ENCODE assay signal across 8 cellular contexts in the genomic region with DNA sequence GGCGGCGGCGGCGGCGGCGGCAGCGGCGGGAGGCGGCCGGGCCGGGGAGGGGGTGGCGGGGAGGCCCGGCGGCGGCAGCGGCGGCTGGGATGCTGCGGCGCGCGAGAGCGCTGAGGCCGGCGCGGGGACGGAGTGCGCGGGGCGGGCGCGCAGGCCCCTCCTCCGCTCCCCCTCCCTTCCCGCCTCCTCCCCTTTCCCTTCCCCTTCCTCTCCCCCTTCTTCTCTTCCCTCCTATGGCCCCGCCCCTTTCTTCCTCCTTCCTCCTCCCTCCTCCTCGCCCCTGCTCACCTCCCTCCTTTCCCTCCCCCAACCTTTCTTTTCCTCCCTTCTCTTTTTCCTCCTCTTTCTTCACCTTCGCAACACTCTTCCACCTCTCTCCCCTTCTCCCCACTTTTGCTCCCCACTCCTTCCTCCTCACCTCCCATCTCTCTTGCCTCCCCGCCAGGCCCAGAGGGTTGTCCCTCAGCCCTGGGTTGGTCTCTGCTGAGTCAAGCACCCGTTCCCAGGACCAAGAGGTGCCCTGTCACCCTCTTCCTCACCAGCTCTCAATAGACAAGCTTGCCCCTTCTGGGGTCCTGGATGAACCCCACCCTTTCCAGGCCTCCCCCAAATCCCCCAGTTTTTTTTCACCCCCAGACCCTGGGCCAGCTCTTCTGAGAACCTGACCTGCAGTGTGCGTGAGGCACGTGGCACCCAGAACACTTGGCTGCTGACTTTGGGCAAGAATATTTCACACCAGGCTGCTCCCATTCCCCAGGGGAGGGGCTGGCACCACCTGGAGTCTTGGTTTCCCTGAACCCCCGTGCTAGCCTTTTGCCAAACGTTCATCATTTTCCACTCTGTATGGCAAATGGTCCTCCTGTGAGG. TPM values are rescaled to one million over a fixed set of nuclear protein-coding genes. Genes with fewer than 3 reads are reported as not detected.
A peak's percentile ranks its signal among the peaks of the same experiment; 100 is the strongest.
DNase-seq lines count a peak whose midpoint lies in the region; ATAC-seq, FAIRE-seq and TF ChIP-seq lines count a peak whose summit lies in the region.

A gene with protein sequence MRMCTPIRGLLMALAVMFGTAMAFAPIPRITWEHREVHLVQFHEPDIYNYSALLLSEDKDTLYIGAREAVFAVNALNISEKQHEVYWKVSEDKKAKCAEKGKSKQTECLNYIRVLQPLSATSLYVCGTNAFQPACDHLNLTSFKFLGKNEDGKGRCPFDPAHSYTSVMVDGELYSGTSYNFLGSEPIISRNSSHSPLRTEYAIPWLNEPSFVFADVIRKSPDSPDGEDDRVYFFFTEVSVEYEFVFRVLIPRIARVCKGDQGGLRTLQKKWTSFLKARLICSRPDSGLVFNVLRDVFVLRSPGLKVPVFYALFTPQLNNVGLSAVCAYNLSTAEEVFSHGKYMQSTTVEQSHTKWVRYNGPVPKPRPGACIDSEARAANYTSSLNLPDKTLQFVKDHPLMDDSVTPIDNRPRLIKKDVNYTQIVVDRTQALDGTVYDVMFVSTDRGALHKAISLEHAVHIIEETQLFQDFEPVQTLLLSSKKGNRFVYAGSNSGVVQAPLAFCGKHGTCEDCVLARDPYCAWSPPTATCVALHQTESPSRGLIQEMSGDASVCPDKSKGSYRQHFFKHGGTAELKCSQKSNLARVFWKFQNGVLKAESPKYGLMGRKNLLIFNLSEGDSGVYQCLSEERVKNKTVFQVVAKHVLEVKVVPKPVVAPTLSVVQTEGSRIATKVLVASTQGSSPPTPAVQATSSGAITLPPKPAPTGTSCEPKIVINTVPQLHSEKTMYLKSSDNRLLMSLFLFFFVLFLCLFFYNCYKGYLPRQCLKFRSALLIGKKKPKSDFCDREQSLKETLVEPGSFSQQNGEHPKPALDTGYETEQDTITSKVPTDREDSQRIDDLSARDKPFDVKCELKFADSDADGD (minus strand): TSS at position 136 of the 867 bp plus-strand sequence. CDS start 92,657 bp downstream, outside the sequence.

- H3K4me3 Mint-ChIP-seq in activated CD4-positive, alpha-beta T cell treated with anti-CD3 and anti-CD28 coated beads, Interleukin-2, amount 10 ng/mL, durations not matched to agents 7 days and 5 days = peak within 1 kb of the TSS; percentile 99
- H3K4me3 Mint-ChIP-seq in stimulated activated naive CD8-positive, alpha-beta T cell treated with anti-CD3 and anti-CD28 coated beads, Interleukin-15, Interleukin-2, amounts not matched to agents 100 ng/mL and 50 ng/mL, for 24 hours = peak within 1 kb of the TSS; percentile 92

- H3K4me1 Mint-ChIP-seq in activated CD4-positive, alpha-beta T cell treated with anti-CD3 and anti-CD28 coated beads, Interleukin-2, amount 10 ng/mL, durations not matched to agents 7 days and 5 days = peaks cover 80% of the 10 kb centered on the region
- peaks cover 88% of the 10 kb centered on the region for H3K4me1 Mint-ChIP-seq in stimulated activated naive CD8-positive, alpha-beta T cell treated with anti-CD3 and anti-CD28 coated beads, Interleukin-15, Interleukin-2, amounts not matched to agents 100 ng/mL and 50 ng/mL, for 24 hours (ENCODE audit: low read depth)

- peak within 1 kb of the TSS; percentile 67 for H3K4me2 ChIP-seq in endothelial cell of umbilical vein (ENCODE audit: insufficient read depth, low read length)

- H2AFZ ChIP-seq in endothelial cell of umbilical vein (ENCODE audit: low read depth, low read length) = peak within 1 kb of the TSS; percentile 92

- no peaks in the 10 kb centered on the region for H3K9me1 ChIP-seq in endothelial cell of umbilical vein (replicated peaks; ENCODE audit: control insufficient read depth, extremely low read depth, insufficient read depth, low read length)

- H3K27me3 ChIP-seq in endothelial cell of umbilical vein (ENCODE audit: control insufficient read depth in 2 of 2, insufficient read depth in 2 of 2, low read length in 2 of 2) = peaks cover 2 to 4% of the 10 kb centered on the region in 2 experiments

- intact Hi-C loops in endothelial cell of umbilical vein (cut with micrococcal nuclease) = loop anchor here (1.0 kb wide), 2 partner anchors 21 to 180 kb away; a partner anchor contains a TSS

- POLR2A ChIA-PET in activated CD4-positive, alpha-beta T cell treated with anti-CD3 and anti-CD28 coated beads, Interleukin-2, amount 10 ng/mL, durations not matched to agents 7 days and 5 days (lab: Charles Lee) = no interaction called here
- POLR2A ChIA-PET in endothelial cell of umbilical vein (lab: Charles Lee) = no interaction called here

- H3K9me3 ChIP-seq in endothelial cell of umbilical vein (replicated peaks; ENCODE audit: control insufficient read depth, insufficient read depth, low read length) (no peaks in the 10 kb centered on the region), mesodermal cell (ENCODE audit: control insufficient read depth, low read length) (no peaks in the 10 kb centered on the region)

- CTCF ChIA-PET in activated CD4-positive, alpha-beta T cell treated with anti-CD3 and anti-CD28 coated beads, Interleukin-2, amount 10 ng/mL, durations not matched to agents 7 days and 5 days (lab: Charles Lee) = interaction anchor here (0.7 to 1.4 kb wide), 6 partner anchors 9 to 75 kb away, joined by 3 to 7 read pairs (median 4); no protein-coding TSS in a partner anchor
- CTCF ChIA-PET in endothelial cell of umbilical vein (lab: Charles Lee) = interaction anchor here (1.2 kb wide), 1 partner anchor 51 kb away, joined by 7 read pairs; no protein-coding TSS in a partner anchor

- 11 to 15% methylated on average over 31 to 34 of the region's 42 CpGs for WGBS in mesodermal cell (ENCODE audit: insufficient coverage in 2 of 2), 2 experiments

- H3K4me3 ChIP-seq in GM08714 (ENCODE audit: low read length) (peak within 1 kb of the TSS; percentile 88), endothelial cell of umbilical vein (replicated peaks in 1 of 3; ENCODE audit: insufficient read depth in 1 of 3, low read depth in 1 of 3, low read length in 3 of 3) (peak within 1 kb of the TSS; percentile 40 to 85 (median 79)), mesodermal cell (ENCODE audit: extremely low read depth, insufficient read depth, low read length, poor library complexity, severe bottlenecking) (peak within 1 kb of the TSS; percentile 50)

- peaks cover 4% of the 10 kb centered on the region for H3K4me1 ChIP-seq in endothelial cell of umbilical vein (ENCODE audit: control insufficient read depth, extremely low read depth, insufficient read depth, low read length)
- H3K4me1 ChIP-seq in mesodermal cell (ENCODE audit: control insufficient read depth, insufficient read depth, low read length, poor library complexity, severe bottlenecking) = no peaks in the 10 kb centered on the region

- no peaks in the 10 kb centered on the region for H3K79me2 ChIP-seq in endothelial cell of umbilical vein (ENCODE audit: control insufficient read depth, insufficient read depth, low read length)

- H3K9ac ChIP-seq in endothelial cell of umbilical vein (replicated peaks; ENCODE audit: extremely low read depth, insufficient read depth, low read length) = peak within 1 kb of the TSS; percentile 28

- H3K27ac ChIP-seq in endothelial cell of umbilical vein (ENCODE audit: insufficient read depth, low read depth, low read length) (no peak within 1 kb of the TSS), mesodermal cell (ENCODE audit: low read depth, low read length, severe bottlenecking) (no peak within 1 kb of the TSS)

- no peak for TF ChIP-seq CTCF in endothelial cell of umbilical vein (IDR thresholded peaks at IDR 0.05; ENCODE audit: extremely low read depth in 1 of 2, insufficient read depth in 1 of 2, low read depth in 1 of 2, low read length in 2 of 2)

- DNase-seq in NCI-H2227 (lab: John Stamatoyannopoulos, UW; ENCODE audit: unreplicated experiment) (peak; percentile 59), endothelial cell of umbilical vein (ENCODE audit: low read depth, low spot score) (peak; percentile 45)
- DNase-seq in activated CD4-positive, alpha-beta T cell treated with anti-CD3 and anti-CD28 coated beads, Interleukin-2, amount 10 ng/mL, durations not matched to agents 7 days and 5 days = peak; percentile 71

- FAIRE-seq in endothelial cell of umbilical vein (lab: Jason Lieb, UNC) = peak; percentile 76

- peak within 1 kb of the TSS; percentile 94 for H3K27ac Mint-ChIP-seq in activated CD4-positive, alpha-beta T cell treated with anti-CD3 and anti-CD28 coated beads, Interleukin-2, amount 10 ng/mL, durations not matched to agents 7 days and 5 days
- peak within 1 kb of the TSS; percentile 96 for H3K27ac Mint-ChIP-seq in stimulated activated naive CD8-positive, alpha-beta T cell treated with anti-CD3 and anti-CD28 coated beads, Interleukin-15, Interleukin-2, amounts not matched to agents 100 ng/mL and 50 ng/mL, for 24 hours

- H3K9me3 Mint-ChIP-seq in activated CD4-positive, alpha-beta T cell treated with anti-CD3 and anti-CD28 coated beads, Interleukin-2, amount 10 ng/mL, durations not matched to agents 7 days and 5 days = no peaks in the 10 kb centered on the region
- H3K9me3 Mint-ChIP-seq in stimulated activated naive CD8-positive, alpha-beta T cell treated with anti-CD3 and anti-CD28 coated beads, Interleukin-15, Interleukin-2, amounts not matched to agents 100 ng/mL and 50 ng/mL, for 24 hours = no peaks in the 10 kb centered on the region

- H3K36me3 Mint-ChIP-seq in activated CD4-positive, alpha-beta T cell treated with anti-CD3 and anti-CD28 coated beads, Interleukin-2, amount 10 ng/mL, durations not matched to agents 7 days and 5 days (ENCODE audit: low read depth) = peaks cover 37% of the 10 kb centered on the region
- peaks cover 21% of the 10 kb centered on the region for H3K36me3 Mint-ChIP-seq in stimulated activated naive CD8-positive, alpha-beta T cell treated with anti-CD3 and anti-CD28 coated beads, Interleukin-15, Interleukin-2, amounts not matched to agents 100 ng/mL and 50 ng/mL, for 24 hours (ENCODE audit: low read depth)

- ATAC-seq in HG02642 (IDR thresholded peaks at IDR 0.05; ENCODE audit: poor library complexity, unreplicated experiment) (peak; percentile 41), GM18517 (IDR thresholded peaks at IDR 0.05; ENCODE audit: unreplicated experiment) (no peak)

- H4K20me1 ChIP-seq in endothelial cell of umbilical vein (replicated peaks; ENCODE audit: control insufficient read depth, extremely low read depth, insufficient read depth, low read length) = no peaks in the 10 kb centered on the region

- no peak for TF ChIP-seq POLR2A in endothelial cell of umbilical vein (IDR thresholded peaks at IDR 0.05; ENCODE audit: low read depth, low read length)

- H3K27me3 Mint-ChIP-seq in activated CD4-positive, alpha-beta T cell treated with anti-CD3 and anti-CD28 coated beads, Interleukin-2, amount 10 ng/mL, durations not matched to agents 7 days and 5 days = no peaks in the 10 kb centered on the region
- H3K27me3 Mint-ChIP-seq in stimulated activated naive CD8-positive, alpha-beta T cell treated with anti-CD3 and anti-CD28 coated beads, Interleukin-15, Interleukin-2, amounts not matched to agents 100 ng/mL and 50 ng/mL, for 24 hours = no peaks in the 10 kb centered on the region

- no peaks in the 10 kb centered on the region for H3K36me3 ChIP-seq in endothelial cell of umbilical vein (ENCODE audit: control insufficient read depth in 2 of 2, extremely low read depth in 1 of 2, insufficient read depth in 2 of 2, low read length in 2 of 2)
- no peaks in the 10 kb centered on the region for H3K36me3 ChIP-seq in mesodermal cell (ENCODE audit: control insufficient read depth, insufficient read depth, low read length)

- no TSS peak for BruUV-seq in endothelial cell of umbilical vein (replicated peaks; lab: Mats Ljungman, UMichigan)

- dilution Hi-C loops in endothelial cell of umbilical vein (cut with MboI; ENCODE audit: extremely low pct_ligation_motif_present, low sequenced_read_pairs) = no loop called here

RNA-seq across cellular contexts. Expression of the gene that starts here (rescaled TPM):
- total RNA-seq in activated CD4-positive, alpha-beta T cell treated with anti-CD3 and anti-CD28 coated beads, Interleukin-2, amount 10 ng/mL, durations not matched to agents 7 days and 5 days = 100 to 1,000 TPM; 334 to 336 TPM
- 14.6 and 15.7 TPM in 2 replicates for total RNA-seq in endothelial cell of umbilical vein
- polyA plus RNA-seq in endothelial cell of umbilical vein = 2.9 and 3.9 TPM in 2 replicates
- 4.8 and 4.9 TPM in 2 replicates for polyA plus RNA-seq in endothelial cell of umbilical vein (2011; cell fraction: cytosol; rRNA removed)
- polyA plus RNA-seq in endothelial cell of umbilical vein (2011; cell fraction: nucleus; rRNA removed) = 33.4 and 34.4 TPM in 2 replicates
- polyA plus RNA-seq in endothelial cell of umbilical vein (2012) = 4.4 and 7.5 TPM in 2 replicates
- 6.8 and 7.8 TPM in 2 replicates for polyA minus RNA-seq in endothelial cell of umbilical vein
- polyA minus RNA-seq in endothelial cell of umbilical vein (2011; cell fraction: cytosol; rRNA and poly(A)+ RNA removed) = 6.8 TPM
- polyA minus RNA-seq in endothelial cell of umbilical vein (2011; cell fraction: nucleus; rRNA and poly(A)+ RNA removed) = 12.0 and 17.1 TPM in 2 replicates
- 4.5 TPM for polyA plus RNA-seq in mesodermal cell (2013, experiment 1 of 2)
- 3.4 TPM for polyA plus RNA-seq in mesodermal cell (2013, experiment 2 of 2)

Comparison
In these comparisons a context has a peak if more than half of its experiments do, and no peak if none do; other contexts are left out.
1. RNA of the gene that starts here (total RNA-seq): 334 to 336 TPM in activated CD4-positive, alpha-beta T cell treated with anti-CD3 and anti-CD28 coated beads, Interleukin-2, amount 10 ng/mL, durations not matched to agents 7 days and 5 days; 14.6 to 15.7 TPM in endothelial cell of umbilical vein; every median in the first group is over 10 times any median in the second.
2. Peak in every context shown above with its lines, with median percentiles within 50 percentile points of each other: H3K4me3 ChIP-seq and DNase-seq.